16 cellular contexts compared by ENCODE assay signal in genomic region chr4:3673176-3673575, GRCh38.
DNase-seq lines count a peak whose midpoint lies in the region; ATAC-seq and TF ChIP-seq lines count a peak whose summit lies in the region.
"Had no signal": no experiment of that assay in that cellular context is flagged by ENCODE, and none has a peak within 500 bp of the region (broad histone marks: within the 10 kb centered on the region; RNA-seq: fewer than 3 reads in every experiment).

No MANE protein-coding gene starts in this region.

- H3K27ac ChIP-seq in right cardiac atrium (ENCODE audit: low read length) (no peak overlapping the region), left ventricle myocardium inferior (replicated peaks) (no peak overlapping the region), spleen (no peak overlapping the region)
- H3K27ac ChIP-seq: GM23248, HL-60 had no signal

- H3K27me3 ChIP-seq in right cardiac atrium (ENCODE audit: control insufficient read depth, insufficient read depth) (no peaks in the 10 kb centered on the region), left ventricle myocardium inferior (ENCODE audit: low read depth) (peaks cover 80% of the 10 kb centered on the region), spleen (replicated peaks in 1 of 7) (peaks cover 0 to 60% (median 6%) of the 10 kb centered on the region in 7 donors)
- H3K27me3 ChIP-seq: BE2C had no signal

- no peak overlapping the region for H3K27ac Mint-ChIP-seq in chondrocyte (ENCODE audit: unreplicated experiment)
- H3K27ac Mint-ChIP-seq: CD4-positive, alpha-beta T cell had no signal

- no peaks in the 10 kb centered on the region for H3K4me1 ChIP-seq in right cardiac atrium (ENCODE audit: control insufficient read depth, insufficient read depth, low read length)
- no peaks in the 10 kb centered on the region for H3K4me1 ChIP-seq in left ventricle myocardium inferior
- no peaks in the 10 kb centered on the region for H3K4me1 ChIP-seq in spleen
- H3K4me1 ChIP-seq: BE2C, HAP-1 had no signal

- peaks cover 3% of the 10 kb centered on the region for H3K9me3 Mint-ChIP-seq in chondrocyte (ENCODE audit: low read depth)

- no peak overlapping the region for H3K4me3 Mint-ChIP-seq in chondrocyte (ENCODE audit: unreplicated experiment)
- H3K4me3 Mint-ChIP-seq: CD4-positive, alpha-beta T cell had no signal

- intact Hi-C loops in right cardiac atrium (cut with DNase I): no loop called here
- intact Hi-C loops in left ventricle myocardium inferior (cut with micrococcal nuclease): no loop called here
- intact Hi-C loops in spleen (cut with DNase I; ENCODE audit: low total_unique reads): no loop called here

- DNase-seq in right cardiac atrium: peak in 2 of 3 donors; percentile 10 to 41
- no peak for DNase-seq in left ventricle myocardium inferior
- peak; percentile 41 for DNase-seq in chondrocyte (ENCODE audit: low spot score)
- peak; percentile 22 for DNase-seq in spleen
- no peak for DNase-seq in NCI-H2171 (lab: John Stamatoyannopoulos, UW)
- no peak for DNase-seq in dermis blood vessel endothelial cell
- DNase-seq: ACHN; BE2C; C1 segment of cervical spinal cord; CD4-positive, alpha-beta T cell; DMS153; DMS79; GDM1; GM23248 had no signal

- no peaks in the 10 kb centered on the region for H3K9me3 ChIP-seq in right cardiac atrium (ENCODE audit: control insufficient read depth, low read length)
- no peaks in the 10 kb centered on the region for H3K9me3 ChIP-seq in left ventricle myocardium inferior (replicated peaks)
- peaks cover 0 to 14% (median 7%) of the 10 kb centered on the region in 8 donors for H3K9me3 ChIP-seq in spleen
- H3K9me3 ChIP-seq: BE2C, HAP-1 had no signal

- TF ChIP-seq POLR2A in spleen (IDR thresholded peaks at IDR 0.05): no peak

- H3K4me1 Mint-ChIP-seq in chondrocyte (ENCODE audit: low read depth): no peaks in the 10 kb centered on the region

- WGBS in right cardiac atrium: 91% methylated on average over 4 of the region's 4 CpGs
- 63 to 83% (median 79%) methylated on average over 2 to 4 of the region's 4 CpGs for WGBS in spleen, 5 donors

- ATAC-seq in right cardiac atrium: no peak

- peaks cover 27% of the 10 kb centered on the region for H3K27me3 Mint-ChIP-seq in chondrocyte (ENCODE audit: low read depth)

- H3K4me3 ChIP-seq in right cardiac atrium (ENCODE audit: low read length) (no peak overlapping the region), left ventricle myocardium inferior (no peak overlapping the region), spleen (no peak overlapping the region)
- H3K4me3 ChIP-seq: GM23248, HAP-1 had no signal

- no peaks in the 10 kb centered on the region for H3K36me3 Mint-ChIP-seq in chondrocyte (ENCODE audit: low read depth)

- H3K36me3 ChIP-seq in left ventricle myocardium inferior (no peaks in the 10 kb centered on the region), spleen (no peaks in the 10 kb centered on the region)
- H3K36me3 ChIP-seq: BE2C, HAP-1 had no signal

- no peak for TF ChIP-seq CTCF in left ventricle myocardium inferior (IDR thresholded peaks at IDR 0.05; ENCODE audit: borderline replicate concordance)
- no peak for TF ChIP-seq CTCF in chondrocyte (IDR thresholded peaks at IDR 0.05)
- TF ChIP-seq CTCF in spleen (IDR thresholded peaks at IDR 0.05 in 8 of 11, conservative IDR thresholded peaks at IDR 0.05 in 3 of 11): no peak

Comparison
In these comparisons a context has a peak if more than half of its experiments do, and no peak if none do; other contexts are left out.
1. DNase-seq: peak in right cardiac atrium (2 of 3), chondrocyte (single experiment) and spleen (single experiment); none in left ventricle myocardium inferior (single experiment), NCI-H2171 (single experiment) and dermis blood vessel endothelial cell (single experiment).